ENCODE assay signal across 8 cellular contexts in genomic region chr10:114304566-114305421, GRCh38.
DNase-seq lines count a peak whose midpoint lies in the region; ATAC-seq and TF ChIP-seq lines count a peak whose summit lies in the region.

No MANE protein-coding gene starts in this region.

- H3K27me3 ChIP-seq in heart right ventricle: no peaks in the 10 kb centered on the region

- H3K4me1 ChIP-seq in OCI-LY7 (ENCODE audit: insufficient read depth, low read length, poor library complexity, severe bottlenecking) (peaks cover 5% of the 10 kb centered on the region), heart right ventricle (peaks cover 7 to 50% (median 28%) of the 10 kb centered on the region in 9 donors)

- 16 to 17% methylated on average over 41 of the region's 41 CpGs for WGBS in heart right ventricle, 2 donors

- peak overlapping the region; percentile 98 for H2AFZ ChIP-seq in OCI-LY7 (ENCODE audit: low read length)

- H3K9me2 ChIP-seq in OCI-LY7 (ENCODE audit: insufficient read depth, low read length): no peaks in the 10 kb centered on the region

- no peaks in the 10 kb centered on the region for H3K9me3 ChIP-seq in OCI-LY7 (ENCODE audit: low read length)
- H3K9me3 ChIP-seq in heart right ventricle: no peaks in the 10 kb centered on the region

- no peaks in the 10 kb centered on the region for H4K20me1 ChIP-seq in OCI-LY7 (ENCODE audit: insufficient read depth, low read length)

- H3K27ac ChIP-seq in OCI-LY7 (ENCODE audit: low read depth, low read length, poor library complexity, severe bottlenecking): peak overlapping the region; percentile 55
- H3K27ac ChIP-seq in heart right ventricle: peak overlapping the region in 8 of 10 donors; percentile 14 to 65 (median 44)

- ATAC-seq in GM19023 (IDR thresholded peaks at IDR 0.05; ENCODE audit: unreplicated experiment) (peak; percentile 68), HG03354 (IDR thresholded peaks at IDR 0.05; ENCODE audit: poor library complexity, severe bottlenecking, unreplicated experiment) (peak; percentile 67), heart right ventricle (peak; percentile 54 to 82 (median 72))

- CTCF ChIA-PET in OCI-LY7 (lab: Charles Lee; ENCODE audit: unreplicated experiment): interaction anchor here (0.6 to 1.8 kb wide), 12 partner anchors 12 to 575 kb away, joined by 3 to 7 read pairs (median 3); no protein-coding TSS in a partner anchor

- POLR2A ChIA-PET in OCI-LY7 (lab: Charles Lee): interaction anchor here (0.6 to 1.4 kb wide), 11 partner anchors 12 to 390 kb away, joined by 3 to 10 read pairs (median 3); no protein-coding TSS in a partner anchor

- H3K4me2 ChIP-seq in OCI-LY7 (ENCODE audit: low read length): peak overlapping the region; percentile 98

- no peaks in the 10 kb centered on the region for H3K79me2 ChIP-seq in OCI-LY7 (ENCODE audit: insufficient read depth, low read depth, low read length)

- peak; percentile 8 to 25 for DNase-seq in AML-193 (lab: John Stamatoyannopoulos, UW)
- peak; percentile 86 for DNase-seq in OCI-LY7 (ENCODE audit: low spot score)
- peak; percentile 31 for DNase-seq in activated gamma-delta T cell (lab: John Stamatoyannopoulos, UW)
- DNase-seq in heart right ventricle: peak; percentile 35 to 53
- no peak for DNase-seq in skeletal muscle cell (ENCODE audit: low read depth)
- no peak for DNase-seq in T1000 (lab: John Stamatoyannopoulos, UW)

- no peaks in the 10 kb centered on the region for H3K36me3 ChIP-seq in OCI-LY7 (ENCODE audit: insufficient read depth, low read length)
- H3K36me3 ChIP-seq in heart right ventricle: peaks cover 0 to 17% (median 0%) of the 10 kb centered on the region in 9 donors

- H3K4me3 ChIP-seq in OCI-LY7 (ENCODE audit: low read depth, low read length, poor library complexity, severe bottlenecking) (peak overlapping the region; percentile 74), heart right ventricle (peak overlapping the region in 9 of 10 donors; percentile 26 to 51 (median 44)), skeletal muscle cell (ENCODE audit: low read depth, low read length) (peak overlapping the region; percentile 11)

- intact Hi-C loops in OCI-LY7 (cut with micrococcal nuclease; ENCODE audit: unreplicated experiment) (loop anchor here (1.0 to 10.0 kb wide), 9 partner anchors 88 to 820 kb away; no protein-coding TSS in a partner anchor), heart right ventricle (cut with DNase I) (loop anchor here (2.0 to 10.0 kb wide), 12 partner anchors 98 to 520 kb away; partner anchors contain the start of genes AFAP1L2 (in 2 of the 10) and FHIP2A (in 1 of the 10))

- no TSS peak for BruUV-seq in OCI-LY7 (replicated peaks; lab: Mats Ljungman, UMichigan)

- TF ChIP-seq CTCF in OCI-LY7 (conservative IDR thresholded peaks at IDR 0.05; ENCODE audit: low read length) (peak; percentile 50), heart right ventricle (IDR thresholded peaks at IDR 0.05) (peak in 7 of 9 donors; percentile 23 to 64 (median 45))

Comparison
In these comparisons a context has a peak if more than half of its experiments do, and no peak if none do; other contexts are left out.
1. DNase-seq: peak in AML-193 (2 of 2), OCI-LY7 (single experiment), activated gamma-delta T cell (single experiment) and heart right ventricle (2 of 2); none in skeletal muscle cell (single experiment) and T1000 (single experiment).
2. H3K4me3 ChIP-seq: peak in every context shown above with its lines; median percentile 74 in OCI-LY7; 44 in heart right ventricle; 11 in skeletal muscle cell.
3. Peak in every context shown above with its lines, with median percentiles within 50 percentile points of each other: ATAC-seq.